21 cellular contexts compared by ENCODE assay signal in genomic region chr16:75195811-75196790, GRCh38. TPM values are rescaled to one million over a fixed set of nuclear protein-coding genes. Genes with fewer than 3 reads are reported as not detected.
"Had no signal": no experiment of that assay in that cellular context is flagged by ENCODE, and none has a peak within 500 bp of the region (broad histone marks: within the 10 kb centered on the region; RNA-seq: fewer than 3 reads in every experiment).

No MANE protein-coding gene starts in this region.

- H3K27ac ChIP-seq: gastroesophageal sphincter, heart right ventricle, neutrophil had no signal

- DNase-seq: activated CD4-positive, alpha-beta T cell treated with anti-CD3 and anti-CD28 coated beads for 1 hour; activated CD4-positive, alpha-beta T cell treated with anti-CD3 and anti-CD28 coated beads, Interleukin-2, amount 50 U/mL, for 4 hours; activated naive CD4-positive, alpha-beta T cell treated with Interleukin-2 at 50 U/mL for 16 hours; anterior cingulate cortex; cerebellar nuclear complex; erythroblast; heart right ventricle; left colon; naive B cell; retina; SK-N-SH; stimulated activated CD4-positive, alpha-beta T cell treated with anti-CD3 and anti-CD28 coated beads, Interleukin-4, amount 100 ng/mL, for 1 hour; stimulated activated naive B cell treated with anti-CD40 and anti-IgM and Interleukin-4, amounts not matched to agents 10 μg/mL and 1 μg/mL and 100 μg/mL, for 72 hours; T-cell had no signal

- H3K9me3 ChIP-seq: gastroesophageal sphincter, heart right ventricle, neutrophil, SK-N-SH had no signal

- H3K4me3 ChIP-seq: gastroesophageal sphincter, heart right ventricle had no signal

- ATAC-seq: gastroesophageal sphincter; heart right ventricle; left colon; stimulated activated naive B cell treated with anti-CD40 and anti-IgM and Interleukin-4, amounts not matched to agents 10 μg/mL and 1 μg/mL and 100 μg/mL, for 72 hours; T-cell had no signal

- H3K36me3 ChIP-seq: gastroesophageal sphincter, heart right ventricle, neutrophil had no signal

RNA-seq across cellular contexts. Expression of gene CTRB2, which starts 10.9 kb away (rescaled TPM):
- total RNA-seq: activated T-helper 1 cell treated with anti-CD3 and anti-CD28 coated beads, Interleukin-12 subunit alpha, Interleukin-12 subunit beta, Interleukin-2, Interleukin-4 antibody, amounts not matched to agents 30 ng/mL and 10 ng/mL and 1 ng/mL, durations not matched to agents 14 hours and 24 hours and 36 hours; dermis microvascular lymphatic vessel endothelial cell; gastroesophageal sphincter; lung microvascular endothelial cell; mononuclear cell; subcutaneous adipose tissue had no signal

RNA-seq across cellular contexts. Expression of gene CTRB1, which starts 22.7 kb away (rescaled TPM):
- total RNA-seq: activated T-helper 1 cell treated with anti-CD3 and anti-CD28 coated beads, Interleukin-12 subunit alpha, Interleukin-12 subunit beta, Interleukin-2, Interleukin-4 antibody, amounts not matched to agents 30 ng/mL and 10 ng/mL and 1 ng/mL, durations not matched to agents 14 hours and 24 hours and 36 hours; dermis microvascular lymphatic vessel endothelial cell; gastroesophageal sphincter; lung microvascular endothelial cell; mononuclear cell; subcutaneous adipose tissue had no signal
